Comparison of ENCODE assay signal across 26 cellular contexts in the genomic region with DNA sequence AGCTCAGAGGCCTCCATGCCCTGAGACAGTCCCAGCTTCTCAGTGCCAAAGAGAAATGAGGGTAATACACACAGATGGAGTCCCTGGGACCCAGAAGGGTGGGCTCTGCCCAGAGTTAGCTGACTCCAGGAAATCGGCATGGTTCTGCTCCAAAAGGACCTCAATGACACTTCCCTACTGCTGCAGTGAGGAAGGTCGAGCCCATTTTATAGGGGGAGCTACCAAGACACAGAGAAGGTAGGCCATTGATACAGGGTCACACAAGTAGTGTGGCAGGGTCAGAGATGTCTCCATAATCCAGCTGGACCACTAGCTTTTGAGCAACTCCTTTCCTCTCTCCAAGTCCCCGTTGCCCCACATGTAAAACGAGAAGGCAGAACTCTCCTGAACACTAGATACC.
"Had no signal": no experiment of that assay in that cellular context is flagged by ENCODE, and none has a peak within 500 bp of the region (broad histone marks: within the 10 kb centered on the region; RNA-seq: fewer than 3 reads in every experiment).

No MANE protein-coding gene starts in this region.

- H3K9me3 Mint-ChIP-seq: dendritic cell treated with granulocyte-macrophage colony-stimulating factor and Interleukin-4, amounts not matched to agents 40 ng/mL and 50 ng/mL, for 4 days; endodermal cell; mesothelial cell of epicardium had no signal

- DNase-seq: colonic mucosa; cortex of kidney; effector CD8-positive, alpha-beta T cell; effector memory CD8-positive, alpha-beta T cell; endodermal cell; erythroblast; esophagus squamous epithelium; foreskin fibroblast; foreskin melanocyte; gastrocnemius medialis; glutamatergic neuron; heart right ventricle; hippocampal formation; left cardiac atrium; left lung; left ventricle myocardium superior; lower lobe of right lung; mesenchymal stem cell; mucosa of descending colon had no signal

- H3K36me3 ChIP-seq: colonic mucosa, esophagus squamous epithelium, gastrocnemius medialis, heart right ventricle, left lung, lower lobe of right lung had no signal

- H3K4me1 ChIP-seq: colonic mucosa, esophagus squamous epithelium, gastrocnemius medialis, left lung, lower lobe of right lung had no signal

- FAIRE-seq: endometrium, islet of Langerhans, keratinocyte had no signal

- H3K4me3 ChIP-seq: colonic mucosa, esophagus squamous epithelium, gastrocnemius medialis, heart right ventricle, left lung, lower lobe of right lung, mucosa of descending colon had no signal

- ATAC-seq: effector memory CD8-positive, alpha-beta T cell; esophagus mucosa; gastrocnemius medialis; heart right ventricle; left cardiac atrium; left lung; left ventricle myocardium superior; lower lobe of right lung; mucosa of descending colon had no signal

- H3K27ac ChIP-seq: colonic mucosa, epithelial cell of prostate, esophagus squamous epithelium, gastrocnemius medialis, left lung, lower lobe of right lung had no signal

- H3K27me3 ChIP-seq: colonic mucosa, gastrocnemius medialis, heart right ventricle, left lung had no signal

- H3K27ac Mint-ChIP-seq: dendritic cell treated with granulocyte-macrophage colony-stimulating factor and Interleukin-4, amounts not matched to agents 40 ng/mL and 50 ng/mL, for 4 days; effector memory CD8-positive, alpha-beta T cell; endodermal cell; mesothelial cell of epicardium had no signal

- H3K9me3 ChIP-seq: colonic mucosa, esophagus squamous epithelium, gastrocnemius medialis, heart right ventricle, left lung, lower lobe of right lung, mucosa of descending colon had no signal

- H3K36me3 Mint-ChIP-seq: mesothelial cell of epicardium had no signal

- H3K27me3 Mint-ChIP-seq: dendritic cell treated with granulocyte-macrophage colony-stimulating factor and Interleukin-4, amounts not matched to agents 40 ng/mL and 50 ng/mL, for 4 days; effector memory CD8-positive, alpha-beta T cell had no signal

- H3K4me3 Mint-ChIP-seq: dendritic cell treated with granulocyte-macrophage colony-stimulating factor and Interleukin-4, amounts not matched to agents 40 ng/mL and 50 ng/mL, for 4 days; effector memory CD8-positive, alpha-beta T cell; endodermal cell; mesothelial cell of epicardium had no signal
